ENCODE assay signal across 1 cellular context in genomic region chr17:29042026-29042678, GRCh38.
TF ChIP-seq lines count a peak whose summit lies in the region.

No MANE protein-coding gene starts in this region.

TF ChIP-seq in GM12878, 131 proteins besides CTCF, POLR2A, EP300 and RAD21:
- TF ChIP-seq ETV6 (conservative IDR thresholded peaks at IDR 0.05 in 1 of 2, IDR thresholded peaks at IDR 0.05 in 1 of 2; ENCODE audit: borderline replicate concordance in 1 of 2, low read depth in 1 of 2) = no peak
- no peak for TF ChIP-seq SUZ12 (IDR thresholded peaks at IDR 0.05; ENCODE audit: unreplicated experiment)
- no peak for TF ChIP-seq MAX (IDR thresholded peaks at IDR 0.05; ENCODE audit: low read depth, low read length)
- no peak for TF ChIP-seq SUPT20H (IDR thresholded peaks at IDR 0.05; ENCODE audit: borderline replicate concordance, control insufficient read depth, low read depth, low read length)
- no peak for TF ChIP-seq TAF1 (IDR thresholded peaks at IDR 0.05; ENCODE audit: borderline replicate concordance, low read depth, low read length)
- TF ChIP-seq SP1 (IDR thresholded peaks at IDR 0.05; ENCODE audit: low read depth, low read length) = no peak
- no peak for TF ChIP-seq STAT1 (conservative IDR thresholded peaks at IDR 0.05)
- no peak for TF ChIP-seq HDGF (IDR thresholded peaks at IDR 0.05)
- no peak for TF ChIP-seq MEF2B (IDR thresholded peaks at IDR 0.05; ENCODE audit: partially characterized antibody, poor library complexity, severe bottlenecking)
- no peak for TF ChIP-seq BCL11A (IDR thresholded peaks at IDR 0.05; ENCODE audit: low read depth, low read length)
- no peak for TF ChIP-seq TBL1XR1 (IDR thresholded peaks at IDR 0.05; ENCODE audit: low read depth, low read length)
- no peak for TF ChIP-seq SMAD1 (IDR thresholded peaks at IDR 0.05; ENCODE audit: low read depth, partially characterized antibody)
- no peak for TF ChIP-seq ZNF592 (IDR thresholded peaks at IDR 0.05)
- no peak for TF ChIP-seq YY1 (IDR thresholded peaks at IDR 0.05; ENCODE audit: low read depth, low read length)
- no peak for TF ChIP-seq KAT2A (conservative IDR thresholded peaks at IDR 0.05; ENCODE audit: control insufficient read depth, low read depth, low read length)
